Comparison of ENCODE assay signal across 22 cellular contexts in the genomic region with DNA sequence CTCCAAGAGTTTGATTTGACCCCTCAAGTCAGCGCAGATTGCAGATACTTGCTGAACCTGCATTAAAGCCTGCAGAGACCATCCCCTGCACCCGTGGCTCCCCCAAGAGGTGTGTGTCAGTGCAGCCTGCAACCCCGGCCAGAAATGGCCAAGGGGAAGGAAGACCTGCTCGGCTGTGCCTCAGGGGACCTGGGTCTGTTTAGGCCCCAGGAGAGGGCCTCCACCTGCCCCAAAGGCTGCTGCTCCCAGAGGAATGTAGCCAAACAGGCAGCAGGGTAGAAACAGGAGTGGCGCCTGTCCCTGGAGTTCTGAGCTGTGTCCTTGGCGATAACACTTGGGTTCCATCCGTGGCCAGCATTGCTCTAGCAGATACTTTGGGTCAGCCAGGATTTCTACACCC. TPM values are rescaled to one million over a fixed set of nuclear protein-coding genes. Genes with fewer than 3 reads are reported as not detected.
DNase-seq lines count a peak whose midpoint lies in the region; ATAC-seq, FAIRE-seq and TF ChIP-seq lines count a peak whose summit lies in the region.
"Had no signal": no experiment of that assay in that cellular context is flagged by ENCODE, and none has a peak within 500 bp of the region (broad histone marks: within the 10 kb centered on the region; RNA-seq: fewer than 3 reads in every experiment).

No MANE protein-coding gene starts in this region.

- intact Hi-C loops in HepG2 (cut with micrococcal nuclease; ENCODE audit: unreplicated experiment) = no loop called here
- intact Hi-C loops in right lobe of liver (cut with DNase I) = loop anchor here (10.0 kb wide), 1 partner anchor 61 kb away; no protein-coding TSS in a partner anchor
- intact Hi-C loops in testis (cut with DNase I; ENCODE audit: low total_unique reads) = loop anchor here (5.0 kb wide), 1 partner anchor 98 kb away; no protein-coding TSS in a partner anchor
- intact Hi-C loops in head of caudate nucleus (cut with DNase I) = no loop called here

- DNase-seq in HepG2 (ENCODE audit: low spot score) (no peak), H7 (peak; percentile 14), right lobe of liver (no peak), testis (peak; percentile 65), SKM-1 treated with dmso at 0.1 percent for 144 hours (lab: John Stamatoyannopoulos, UW; ENCODE audit: unreplicated experiment) (no peak), head of caudate nucleus (no peak)
- DNase-seq: C1 segment of cervical spinal cord; CD8-positive, alpha-beta memory T cell; DMS 273 treated with DMSO at 0.1 percent for 48 hours; DMS79; EL; GF-D8; HFFc6 had no signal

- TF ChIP-seq POLR2A in HepG2 (IDR thresholded peaks at IDR 0.05; ENCODE audit: insufficient read depth in 1 of 2, low read depth in 2 of 2, low read length in 2 of 2) (no peak), right lobe of liver (IDR thresholded peaks at IDR 0.05) (no peak), testis (IDR thresholded peaks at IDR 0.05) (no peak)

- CTCF ChIA-PET in HepG2 (lab: Yijun Ruan, JAX; ENCODE audit: low intra/inter-chr PET ratio, low total read pairs) = no interaction called here

- TF ChIP-seq EP300 in HepG2 (IDR thresholded peaks at IDR 0.05; ENCODE audit: low read depth in 2 of 2, low read length in 2 of 2) (no peak), HepG2 (CRISPR knock-in tag; IDR thresholded peaks at IDR 0.05; ENCODE audit: borderline replicate concordance) (no peak)

- POLR2A ChIA-PET in HepG2 (lab: Yijun Ruan, JAX) = interaction anchor here (1.0 kb wide), 1 partner anchor 8 kb away, joined by 3 read pairs; a partner anchor contains a TSS

- H3K9ac ChIP-seq in liver (ENCODE audit: low read depth in 1 of 2, low read length in 2 of 2) (no peak overlapping the region), HepG2 (ENCODE audit: insufficient read depth, low read depth, low read length) (no peak overlapping the region)

- H3K27ac ChIP-seq in liver (ENCODE audit: low read depth in 1 of 2, low read length in 2 of 2) (peak overlapping the region; percentile 75 to 87), HepG2 (ENCODE audit: extremely low read length, insufficient read depth, low read length) (no peak overlapping the region), right lobe of liver (peak overlapping the region; percentile 75 to 80 (median 79)), testis (no peak overlapping the region)
- H3K27ac ChIP-seq: 22Rv1 had no signal

- H2AFZ ChIP-seq in HepG2 (ENCODE audit: low read length) = no peak overlapping the region
- H2AFZ ChIP-seq: GM23338 had no signal

- in situ Hi-C loops in HepG2 (cut with HindIII; ENCODE audit: extremely low pct_ligation_motif_present, low pct_unique_long_range_greater_than_20kb) = loop anchor here (5.0 kb wide), 1 partner anchor 78 kb away; no protein-coding TSS in a partner anchor

- ATAC-seq in HepG2 (no peak), right lobe of liver (peak in 3 of 4 donors; percentile 3 to 13 (median 3)), HG03342 (IDR thresholded peaks at IDR 0.05; ENCODE audit: unreplicated experiment) (no peak)
- ATAC-seq: GM23338 had no signal

- H3K27me3 ChIP-seq in liver (ENCODE audit: control insufficient read depth in 4 of 4, insufficient read depth in 4 of 4, low read length in 3 of 4) (no peaks in the 10 kb centered on the region), HepG2 (ENCODE audit: control insufficient read depth in 1 of 2, insufficient read depth in 2 of 2, low read length in 2 of 2) (no peaks in the 10 kb centered on the region), H7 (ENCODE audit: control insufficient read depth, insufficient read depth, low read length) (no peaks in the 10 kb centered on the region), right lobe of liver (no peaks in the 10 kb centered on the region), testis (no peaks in the 10 kb centered on the region)

- H4K20me1 ChIP-seq in HepG2 (ENCODE audit: insufficient read depth, low read length) = no peaks in the 10 kb centered on the region

- H3K9me3 ChIP-seq in liver (ENCODE audit: control insufficient read depth in 4 of 4, low read length in 3 of 4) (no peaks in the 10 kb centered on the region), HepG2 (ENCODE audit: low read length) (no peaks in the 10 kb centered on the region), right lobe of liver (no peaks in the 10 kb centered on the region), testis (no peaks in the 10 kb centered on the region)
- H3K9me3 ChIP-seq: HAP-1 had no signal

- TF ChIP-seq RAD21 in liver (IDR thresholded peaks at IDR 0.05) = no peak
- no peak for TF ChIP-seq RAD21 in HepG2 (CRISPR knock-in tag; IDR thresholded peaks at IDR 0.05)

- H3K79me2 ChIP-seq in HepG2 (ENCODE audit: insufficient read depth, low read length) = no peaks in the 10 kb centered on the region

- H3K36me3 ChIP-seq in liver (ENCODE audit: control insufficient read depth in 4 of 4, insufficient read depth in 3 of 4, low read depth in 1 of 4, low read length in 3 of 4) (peaks cover 8 to 39% (median 21%) of the 10 kb centered on the region in 4 donors), HepG2 (replicated peaks in 1 of 2; ENCODE audit: control insufficient read depth in 1 of 2, insufficient read depth in 2 of 2, low read length in 2 of 2) (peaks cover 20 to 45% of the 10 kb centered on the region in 2 experiments), H7 (replicated peaks; ENCODE audit: control insufficient read depth, insufficient read depth, low read length) (peaks cover 18% of the 10 kb centered on the region), right lobe of liver (peaks cover 0 to 31% (median 13%) of the 10 kb centered on the region in 4 donors), testis (ENCODE audit: low read depth, missing control alignments) (no peaks in the 10 kb centered on the region)

- TF ChIP-seq CTCF in liver (IDR thresholded peaks at IDR 0.05; ENCODE audit: low read depth, low read length, missing input control) = no peak
- no peak for TF ChIP-seq CTCF in HepG2 (CRISPR knock-in tag; IDR thresholded peaks at IDR 0.05)
- no peak for TF ChIP-seq CTCF in right lobe of liver (IDR thresholded peaks at IDR 0.05)
- no peak for TF ChIP-seq CTCF in testis (IDR thresholded peaks at IDR 0.05)

- WGBS in liver = 82% methylated on average over 7 of the region's 7 CpGs
- WGBS in HepG2 (ENCODE audit: low lambda C conversion rate) = 93% methylated on average over 5 of the region's 7 CpGs
- 60% methylated on average over 3 of the region's 7 CpGs for WGBS in right lobe of liver (ENCODE audit: insufficient coverage, low coverage, low lambda C conversion rate, missing lambda C conversion rate)
- WGBS in testis, 2 donors = 65 to 100% methylated on average over 1 to 7 of the region's 7 CpGs

- H3K4me2 ChIP-seq in HepG2 (ENCODE audit: low read depth, low read length) = no peak overlapping the region
- H3K4me2 ChIP-seq: GM23338 had no signal

- H3K4me1 ChIP-seq in liver (ENCODE audit: control insufficient read depth in 4 of 4, insufficient read depth in 4 of 4, low read length in 3 of 4) (peaks cover 8 to 30% (median 20%) of the 10 kb centered on the region in 4 donors), HepG2 (ENCODE audit: insufficient read depth, low read length) (peaks cover 5% of the 10 kb centered on the region; the same call in 1 of the 2 replicates), right lobe of liver (peaks cover 0 to 22% (median 10%) of the 10 kb centered on the region in 4 donors), testis (peaks cover 7% of the 10 kb centered on the region)
- H3K4me1 ChIP-seq: HAP-1 had no signal

- FAIRE-seq in HepG2 (lab: Jason Lieb, UNC) = no peak
- FAIRE-seq: A204.1, D721Med, GM12891, GM18507 had no signal

- H3K4me3 ChIP-seq in liver (ENCODE audit: low read depth in 1 of 3, low read length in 3 of 3) = no peak overlapping the region
- H3K4me3 ChIP-seq in HepG2 (replicated peaks in 1 of 3; ENCODE audit: insufficient read depth in 1 of 3, low read depth in 2 of 3, low read length in 3 of 3) = no peak overlapping the region
- H3K4me3 ChIP-seq in H7 (ENCODE audit: insufficient read depth, low read depth, low read length) = no peak overlapping the region
- H3K4me3 ChIP-seq in right lobe of liver = no peak overlapping the region
- no peak overlapping the region for H3K4me3 ChIP-seq in testis
- H3K4me3 ChIP-seq: GM23338, HAP-1 had no signal

- no TSS peak for BruUV-seq in HepG2 (replicated peaks; lab: Mats Ljungman, UMichigan)

RNA-seq across cellular contexts. Expression of a gene that starts 8.0 kb away (rescaled TPM):
- total RNA-seq in liver = 10 to 100 TPM; 33.7 to 35.2 TPM
- 10 to 100 TPM; 42.5 to 61.6 TPM for polyA plus RNA-seq in liver
- 84.0 and 120 TPM in 2 replicates for total RNA-seq in HepG2 (2016; rRNA removed; fragmentation: Illumina TruSeq; extraction: Trizol)
- total RNA-seq in HepG2 (2016; cell fraction: cytosol; rRNA removed; fragmentation: Illumina TruSeq; extraction: Trizol; ENCODE audit: low read depth) = 26.0 and 27.8 TPM in 2 replicates
- 84.6 and 128 TPM in 2 replicates for total RNA-seq in HepG2 (2016; cell fraction: insoluble cytoplasmic fraction; rRNA removed; fragmentation: Illumina TruSeq; extraction: Trizol)
- 37.0 and 39.3 TPM in 2 replicates for total RNA-seq in HepG2 (2016; cell fraction: membrane; rRNA removed; fragmentation: Illumina TruSeq; extraction: Trizol)
- total RNA-seq in HepG2 (2016; cell fraction: nucleus; rRNA removed; fragmentation: Illumina TruSeq; extraction: Trizol) = 39.0 and 42.5 TPM in 2 replicates
- polyA plus RNA-seq in HepG2 (2011; rRNA removed) = 29.4 and 32.2 TPM in 2 replicates
- polyA plus RNA-seq in HepG2 (2011; cell fraction: cytosol; rRNA removed) = 22.5 and 24.9 TPM in 2 replicates
- polyA plus RNA-seq in HepG2 (2011; cell fraction: nucleus; rRNA removed) = 46.3 and 51.2 TPM in 2 replicates
- 24.1 and 24.4 TPM in 2 replicates for polyA plus RNA-seq in HepG2 (2012)
- 25.5 and 26.4 TPM in 2 replicates for polyA plus RNA-seq in HepG2 (2016; cell fraction: cytosol; fragmentation: Illumina TruSeq; extraction: Trizol; ENCODE audit: low read depth)
- polyA plus RNA-seq in HepG2 (2016; cell fraction: insoluble cytoplasmic fraction; fragmentation: Illumina TruSeq; extraction: Trizol; ENCODE audit: low read depth) = 117 and 122 TPM in 2 replicates
- polyA plus RNA-seq in HepG2 (2016; cell fraction: membrane; fragmentation: Illumina TruSeq; extraction: Trizol; ENCODE audit: low read depth) = 29.0 and 32.5 TPM in 2 replicates
- 58.8 and 67.0 TPM in 2 replicates for polyA plus RNA-seq in HepG2 (2016; cell fraction: nucleus; fragmentation: Illumina TruSeq; extraction: Trizol; ENCODE audit: insufficient read depth, low read depth)
- polyA minus RNA-seq in HepG2 (2011; rRNA and poly(A)+ RNA removed; ENCODE audit: low replicate concordance) = 23.6 and 67.1 TPM in 2 replicates
- polyA minus RNA-seq in HepG2 (2011; cell fraction: cytosol; rRNA and poly(A)+ RNA removed) = 16.8 and 23.0 TPM in 2 replicates
- 45.1 and 53.7 TPM in 2 replicates for polyA minus RNA-seq in HepG2 (2011; cell fraction: nucleus; rRNA and poly(A)+ RNA removed)
- 63.5 and 69.1 TPM in 2 replicates for total RNA-seq in H7 (2014; rRNA removed; shearing (Covaris generic))
- total RNA-seq in right lobe of liver = 10 to 100 TPM; 28.5 to 58.5 (median 34.8) TPM
- total RNA-seq in testis = 10 to 100 TPM; 79.8 to 82.4 TPM
- polyA plus RNA-seq in testis (ENCODE audit: insufficient read depth, low read depth, low replicate concordance) = 127 TPM

RNA-seq across cellular contexts. Expression of a gene that starts 51.2 kb away (rescaled TPM):
- total RNA-seq in liver = 10 to 100 TPM in 1 of 2 donors, 1 to 10 TPM in 1; 2.9 to 15.1 TPM
- 10 to 100 TPM in 1 of 2 donors, 1 to 10 TPM in 1; 5.0 to 12.8 TPM for polyA plus RNA-seq in liver
- 3.2 and 3.8 TPM in 2 replicates for total RNA-seq in HepG2 (2016; rRNA removed; fragmentation: Illumina TruSeq; extraction: Trizol)
- 1.5 TPM in 2 replicates for total RNA-seq in HepG2 (2016; cell fraction: cytosol; rRNA removed; fragmentation: Illumina TruSeq; extraction: Trizol; ENCODE audit: low read depth)
- 3.0 and 4.1 TPM in 2 replicates for total RNA-seq in HepG2 (2016; cell fraction: insoluble cytoplasmic fraction; rRNA removed; fragmentation: Illumina TruSeq; extraction: Trizol)
- total RNA-seq in HepG2 (2016; cell fraction: membrane; rRNA removed; fragmentation: Illumina TruSeq; extraction: Trizol) = 2.6 and 2.8 TPM in 2 replicates
- total RNA-seq in HepG2 (2016; cell fraction: nucleus; rRNA removed; fragmentation: Illumina TruSeq; extraction: Trizol) = 1.9 and 2.3 TPM in 2 replicates
- 2.9 TPM in 2 replicates for polyA plus RNA-seq in HepG2 (2011; rRNA removed)
- polyA plus RNA-seq in HepG2 (2011; cell fraction: cytosol; rRNA removed) = 1.7 and 4.1 TPM in 2 replicates
- polyA plus RNA-seq in HepG2 (2011; cell fraction: nucleus; rRNA removed) = 3.9 and 4.0 TPM in 2 replicates
- polyA plus RNA-seq in HepG2 (2012) = 0.71 and 1.4 TPM in 2 replicates
- polyA plus RNA-seq in HepG2 (2016; cell fraction: cytosol; fragmentation: Illumina TruSeq; extraction: Trizol; ENCODE audit: low read depth) = 0.36 and 0.54 TPM in 2 replicates
- 2.4 and 2.7 TPM in 2 replicates for polyA plus RNA-seq in HepG2 (2016; cell fraction: insoluble cytoplasmic fraction; fragmentation: Illumina TruSeq; extraction: Trizol; ENCODE audit: low read depth)
- 1.1 and 1.4 TPM in 2 replicates for polyA plus RNA-seq in HepG2 (2016; cell fraction: membrane; fragmentation: Illumina TruSeq; extraction: Trizol; ENCODE audit: low read depth)
- 2.7 TPM in 2 replicates for polyA plus RNA-seq in HepG2 (2016; cell fraction: nucleus; fragmentation: Illumina TruSeq; extraction: Trizol; ENCODE audit: insufficient read depth, low read depth)
- polyA minus RNA-seq in HepG2 (2011; rRNA and poly(A)+ RNA removed; ENCODE audit: low replicate concordance) = 2.0 and 6.9 TPM in 2 replicates
- polyA minus RNA-seq in HepG2 (2011; cell fraction: cytosol; rRNA and poly(A)+ RNA removed) = 1.5 and 3.6 TPM in 2 replicates
- polyA minus RNA-seq in HepG2 (2011; cell fraction: nucleus; rRNA and poly(A)+ RNA removed) = 2.1 and 3.0 TPM in 2 replicates
- total RNA-seq in H7 (2014; rRNA removed; shearing (Covaris generic)) = 12.9 and 19.4 TPM in 2 replicates
- total RNA-seq in right lobe of liver = 10 to 100 TPM in 2 of 6 experiments, 1 to 10 TPM in 4; 5.6 to 13.8 (median 9.8) TPM
- 10 to 100 TPM; 13.5 to 26.2 TPM for total RNA-seq in testis
- polyA plus RNA-seq in testis (ENCODE audit: insufficient read depth, low read depth, low replicate concordance) = 6.3 TPM

Comparison
In these comparisons a context has a peak if more than half of its experiments do, and no peak if none do; other contexts are left out.
1. H3K27ac ChIP-seq: peak in liver (2 of 2) and right lobe of liver (3 of 3); none in HepG2 (single experiment) and testis (0 of 2).
2. ATAC-seq: peak in right lobe of liver (3 of 4); none in HepG2 (single experiment) and HG03342 (single experiment).
3. intact Hi-C loops: an anchor here in right lobe of liver (10.0 kb wide) and testis (5.0 kb wide); none called in HepG2 and head of caudate nucleus.
4. DNase-seq: peak in H7 (single experiment) and testis (single experiment); none in HepG2 (single experiment), right lobe of liver (0 of 3), SKM-1 treated with dmso at 0.1 percent for 144 hours (single experiment) and head of caudate nucleus (0 of 42).